ENCODE assay signal across 18 cellular contexts in genomic region chr6:169396554-169397163, GRCh38.
"Had no signal": no experiment of that assay in that cellular context is flagged by ENCODE, and none has a peak within 500 bp of the region (broad histone marks: within the 10 kb centered on the region; RNA-seq: fewer than 3 reads in every experiment).

No MANE protein-coding gene starts in this region.

- H3K27me3 Mint-ChIP-seq: activated CD4-positive, alpha-beta memory T cell treated with anti-CD3 and anti-CD28 coated beads, Interleukin-2, amount 10 ng/mL, durations not matched to agents 7 days and 5 days had no signal

- H3K4me3 Mint-ChIP-seq: activated CD4-positive, alpha-beta memory T cell treated with anti-CD3 and anti-CD28 coated beads, Interleukin-2, amount 10 ng/mL, durations not matched to agents 7 days and 5 days; activated naive CD4-positive, alpha-beta T cell treated with anti-CD3 and anti-CD28 coated beads for 36 hours; activated T-cell treated with anti-CD3 and anti-CD28 coated beads, Interleukin-2, amount 50 U/mL, for 4 hours; central memory CD8-positive, alpha-beta T cell; mesothelial cell of epicardium; nephron; T-helper 17 cell; WTC11 had no signal

- DNase-seq: activated CD4-positive, alpha-beta memory T cell treated with anti-CD3 and anti-CD28 coated beads, Interleukin-2, amount 10 ng/mL, durations not matched to agents 7 days and 5 days; activated CD4-positive, alpha-beta T cell treated with anti-CD3 and anti-CD28 coated beads for 4 hours; activated CD8-positive, alpha-beta memory T cell treated with anti-CD3 and anti-CD28 coated beads, Interleukin-2, amount 50 U/mL, for 4 hours; activated naive CD4-positive, alpha-beta T cell treated with anti-CD3 and anti-CD28 coated beads for 36 hours; activated T-cell treated with anti-CD3 and anti-CD28 coated beads, Interleukin-2, amount 50 U/mL, for 4 hours; colonic mucosa; nucleus accumbens; posterior cingulate gyrus; sigmoid colon; stimulated activated naive CD4-positive, alpha-beta T cell; T-helper 17 cell had no signal

- H3K27me3 ChIP-seq: ascending aorta, colonic mucosa, sigmoid colon, spleen had no signal

- H3K4me1 Mint-ChIP-seq: activated CD4-positive, alpha-beta memory T cell treated with anti-CD3 and anti-CD28 coated beads, Interleukin-2, amount 10 ng/mL, durations not matched to agents 7 days and 5 days; central memory CD8-positive, alpha-beta T cell; mesothelial cell of epicardium; nephron; T-helper 17 cell; WTC11 had no signal

- H3K36me3 Mint-ChIP-seq: mesothelial cell of epicardium had no signal

- H3K9me3 Mint-ChIP-seq: activated CD4-positive, alpha-beta memory T cell treated with anti-CD3 and anti-CD28 coated beads, Interleukin-2, amount 10 ng/mL, durations not matched to agents 7 days and 5 days; central memory CD8-positive, alpha-beta T cell had no signal

- ATAC-seq: activated T-cell treated with anti-CD3 and anti-CD28 coated beads, Interleukin-2, amount 50 U/mL, for 4 hours; left lobe of liver; T-helper 17 cell; WTC11 had no signal

- H3K9me3 ChIP-seq: ascending aorta, colonic mucosa, sigmoid colon had no signal

- H3K4me3 ChIP-seq: ascending aorta, colonic mucosa, sigmoid colon, spleen had no signal

- H3K27ac Mint-ChIP-seq: activated CD4-positive, alpha-beta memory T cell treated with anti-CD3 and anti-CD28 coated beads, Interleukin-2, amount 10 ng/mL, durations not matched to agents 7 days and 5 days; activated naive CD4-positive, alpha-beta T cell treated with anti-CD3 and anti-CD28 coated beads for 36 hours; mesothelial cell of epicardium; nephron; T-helper 17 cell; WTC11 had no signal

- H3K4me1 ChIP-seq: ascending aorta, colonic mucosa, sigmoid colon, spleen had no signal

- H3K36me3 ChIP-seq: ascending aorta, colonic mucosa, sigmoid colon, spleen had no signal

- H3K27ac ChIP-seq: ascending aorta, colonic mucosa, sigmoid colon, spleen had no signal
